Comparison of ENCODE assay signal across 1 cellular context in genomic region chr14:56378046-56378445, GRCh38.
TF ChIP-seq lines count a peak whose summit lies in the region.

No MANE protein-coding gene starts in this region.

TF ChIP-seq in WTC11, 78 proteins besides CTCF, POLR2A, EP300 and RAD21 (continued from another document):
- no peak for TF ChIP-seq AFF4 (CRISPR knock-in tag; IDR thresholded peaks at IDR 0.05; ENCODE audit: borderline replicate concordance)
